35 cellular contexts compared by ENCODE assay signal in the genomic region with DNA sequence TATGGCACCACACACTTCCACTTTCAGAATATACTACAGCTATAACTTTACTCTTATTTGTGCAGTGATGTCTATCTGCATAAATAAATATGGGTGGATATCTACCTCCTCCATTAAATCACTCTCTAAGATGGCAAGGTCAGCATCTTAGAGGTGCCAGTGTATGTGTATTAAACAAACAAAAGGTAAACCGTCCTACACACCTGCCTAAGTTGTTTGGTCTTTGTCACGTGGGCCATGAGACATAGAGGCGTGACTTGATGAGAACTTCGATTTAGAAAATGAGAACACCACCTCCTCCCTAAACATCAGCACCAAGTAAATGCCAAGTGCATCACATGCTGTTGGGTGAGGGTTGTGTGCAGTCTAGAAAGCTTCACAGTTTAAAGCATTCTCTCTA.
"Had no signal": no experiment of that assay in that cellular context is flagged by ENCODE, and none has a peak within 500 bp of the region (broad histone marks: within the 10 kb centered on the region; RNA-seq: fewer than 3 reads in every experiment).

No MANE protein-coding gene starts in this region.

- H3K4me3 Mint-ChIP-seq: activated B cell treated with CpG ODN at 0.5 μM for 24 hours; activated CD4-positive, alpha-beta memory T cell treated with anti-CD3 and anti-CD28 coated beads for 36 hours; activated CD4-positive, alpha-beta T cell treated with anti-CD3 and anti-CD28 coated beads, Interleukin-2, amount 10 ng/mL, durations not matched to agents 24 days and 14 days; activated CD8-positive, alpha-beta T cell treated with anti-CD3 and anti-CD28 coated beads for 36 hours; activated naive CD4-positive, alpha-beta T cell treated with anti-CD3 and anti-CD28 coated beads for 36 hours; activated naive CD8-positive, alpha-beta T cell treated with anti-CD3 and anti-CD28 coated beads for 36 hours; activated T-cell treated with anti-CD3 and anti-CD28 coated beads, Interleukin-2, amount 50 U/mL, for 4 hours; activated T-cell treated with anti-CD3 and anti-CD28 coated beads, Interleukin-2, amount 50 U/mL, for 72 hours; activated T-helper 1 cell treated with anti-CD3 and anti-CD28 coated beads, Interleukin-12 subunit alpha, Interleukin-12 subunit beta, Interleukin-2, Interleukin-4 antibody, amounts not matched to agents 30 ng/mL and 10 ng/mL and 1 ng/mL, durations not matched to agents 14 hours and 24 hours and 36 hours; activated T-helper 17 cell treated with anti-CD3 and anti-CD28 coated beads, Interleukin-2, amount 50 U/mL, for 72 hours; T-helper 1 cell treated with Interleukin-12 subunit alpha and Interleukin-12 subunit beta and Interleukin-4 antibody, amounts not matched to agents 30 μg/mL and 1 μg/mL, for 36 hours; T-helper 2 cell treated with Interferon-gamma antibody and Interleukin-4, amounts not matched to agents 5 μg/mL and 100 μg/mL, for 36 hours had no signal

- H3K27me3 ChIP-seq: adrenal gland, body of pancreas, brain microvascular endothelial cell, breast epithelium had no signal

- H3K4me1 Mint-ChIP-seq: activated B cell treated with CpG ODN at 0.5 μM for 24 hours; activated CD4-positive, alpha-beta T cell treated with anti-CD3 and anti-CD28 coated beads, Interleukin-2, amount 10 ng/mL, durations not matched to agents 24 days and 14 days; activated naive CD8-positive, alpha-beta T cell treated with anti-CD3 and anti-CD28 coated beads for 36 hours; activated T-helper 17 cell treated with anti-CD3 and anti-CD28 coated beads, Interleukin-2, amount 50 U/mL, for 72 hours had no signal

- H3K9me3 ChIP-seq: adrenal gland, body of pancreas, breast epithelium had no signal

- H3K4me1 ChIP-seq: adrenal gland, body of pancreas, breast epithelium had no signal

- H3K9me3 Mint-ChIP-seq: activated CD4-positive, alpha-beta T cell treated with anti-CD3 and anti-CD28 coated beads, Interleukin-2, amount 10 ng/mL, durations not matched to agents 24 days and 14 days; activated CD8-positive, alpha-beta T cell treated with anti-CD3 and anti-CD28 coated beads for 36 hours; activated naive CD4-positive, alpha-beta T cell treated with anti-CD3 and anti-CD28 coated beads for 36 hours; activated T-cell treated with anti-CD3 and anti-CD28 coated beads, Interleukin-2, amount 50 U/mL, for 4 hours; activated T-helper 1 cell treated with anti-CD3 and anti-CD28 coated beads, Interleukin-12 subunit alpha, Interleukin-12 subunit beta, Interleukin-2, Interleukin-4 antibody, amounts not matched to agents 30 ng/mL and 10 ng/mL and 1 ng/mL, durations not matched to agents 14 hours and 24 hours and 36 hours; activated T-helper 17 cell treated with anti-CD3 and anti-CD28 coated beads, Interleukin-2, amount 50 U/mL, for 72 hours had no signal

- H3K27me3 Mint-ChIP-seq: activated B cell treated with CpG ODN at 0.5 μM for 24 hours; activated CD4-positive, alpha-beta memory T cell treated with anti-CD3 and anti-CD28 coated beads for 36 hours; activated CD4-positive, alpha-beta T cell treated with anti-CD3 and anti-CD28 coated beads, Interleukin-2, amount 10 ng/mL, durations not matched to agents 24 days and 14 days; activated CD8-positive, alpha-beta T cell treated with anti-CD3 and anti-CD28 coated beads for 36 hours; activated naive CD8-positive, alpha-beta T cell treated with anti-CD3 and anti-CD28 coated beads for 36 hours; activated T-helper 17 cell treated with anti-CD3 and anti-CD28 coated beads, Interleukin-2, amount 50 U/mL, for 72 hours had no signal

- DNase-seq: activated B cell treated with CpG ODN at 0.5 μM for 24 hours; activated CD4-positive, alpha-beta memory T cell treated with anti-CD3 and anti-CD28 coated beads for 36 hours; activated CD4-positive, alpha-beta T cell treated with anti-CD3 and anti-CD28 coated beads for 4 hours; activated CD4-positive, alpha-beta T cell treated with anti-CD3 and anti-CD28 coated beads, Interleukin-2, amount 10 ng/mL, durations not matched to agents 24 days and 14 days; activated CD4-positive, alpha-beta T cell treated with anti-CD3 and anti-CD28 coated beads, Interleukin-2, amount 50 U/mL, for 1 hour; activated CD4-positive, alpha-beta T cell treated with anti-CD3 and anti-CD28 coated beads, Interleukin-2, amount 50 U/mL, for 4 hours; activated CD4-positive, CD25-positive, alpha-beta regulatory T cell treated with anti-CD3 and anti-CD28 coated beads, Interleukin-2, amount 50 U/mL, for 72 hours; activated CD8-positive, alpha-beta memory T cell treated with anti-CD3 and anti-CD28 coated beads, Interleukin-2, amount 50 U/mL, for 4 hours; activated CD8-positive, alpha-beta T cell treated with anti-CD3 and anti-CD28 coated beads for 36 hours; activated effector memory CD4-positive, alpha-beta T cell treated with anti-CD3 and anti-CD28 coated beads, Interleukin-2, amount 50 U/mL, for 16 hours; activated gamma-delta T cell treated with Interleukin-2 at 50 U/mL for 16 hours; activated naive CD4-positive, alpha-beta T cell; activated naive CD4-positive, alpha-beta T cell treated with anti-CD3 and anti-CD28 coated beads for 36 hours; activated naive CD4-positive, alpha-beta T cell treated with anti-CD3 and anti-CD28 coated beads, Interleukin-2, amount 50 U/mL, for 16 hours; activated naive CD8-positive, alpha-beta T cell treated with anti-CD3 and anti-CD28 coated beads for 36 hours; activated T-cell treated with anti-CD3 and anti-CD28 coated beads for 4 hours; activated T-cell treated with anti-CD3 and anti-CD28 coated beads, Interleukin-2, amount 50 U/mL, for 1 hour; activated T-cell treated with anti-CD3 and anti-CD28 coated beads, Interleukin-2, amount 50 U/mL, for 4 hours; activated T-cell treated with anti-CD3 and anti-CD28 coated beads, Interleukin-2, amount 50 U/mL, for 72 hours; adrenal gland; amniotic stem cell; aorta; body of pancreas; brain microvascular endothelial cell; central memory CD4-positive, alpha-beta T cell; T-helper 1 cell; T-helper 2 cell; T-helper 9 cell had no signal

- H3K4me3 ChIP-seq: adrenal gland, body of pancreas, breast epithelium had no signal

- H3K27ac Mint-ChIP-seq: activated B cell treated with CpG ODN at 0.5 μM for 24 hours; activated CD4-positive, alpha-beta memory T cell treated with anti-CD3 and anti-CD28 coated beads for 36 hours; activated CD4-positive, alpha-beta T cell treated with anti-CD3 and anti-CD28 coated beads, Interleukin-2, amount 10 ng/mL, durations not matched to agents 24 days and 14 days; activated CD8-positive, alpha-beta T cell treated with anti-CD3 and anti-CD28 coated beads for 36 hours; activated naive CD4-positive, alpha-beta T cell treated with anti-CD3 and anti-CD28 coated beads for 36 hours; activated naive CD4-positive, alpha-beta T cell treated with anti-CD3 and anti-CD28 coated beads, Interleukin-2, amount 50 U/mL, for 72 hours; activated naive CD8-positive, alpha-beta T cell treated with anti-CD3 and anti-CD28 coated beads for 36 hours; activated T-cell treated with anti-CD3 and anti-CD28 coated beads, Interleukin-2, amount 50 U/mL, for 72 hours; activated T-helper 1 cell treated with anti-CD3 and anti-CD28 coated beads, Interleukin-12 subunit alpha, Interleukin-12 subunit beta, Interleukin-2, Interleukin-4 antibody, amounts not matched to agents 30 ng/mL and 10 ng/mL and 1 ng/mL, durations not matched to agents 14 hours and 24 hours and 36 hours; activated T-helper 17 cell treated with anti-CD3 and anti-CD28 coated beads, Interleukin-2, amount 50 U/mL, for 72 hours; T-helper 1 cell treated with Interleukin-12 subunit alpha and Interleukin-12 subunit beta and Interleukin-4 antibody, amounts not matched to agents 30 μg/mL and 1 μg/mL, for 36 hours; T-helper 2 cell treated with Interferon-gamma antibody and Interleukin-4, amounts not matched to agents 5 μg/mL and 100 μg/mL, for 36 hours had no signal

- H3K36me3 Mint-ChIP-seq: activated CD4-positive, alpha-beta memory T cell treated with anti-CD3 and anti-CD28 coated beads for 36 hours; activated naive CD4-positive, alpha-beta T cell treated with anti-CD3 and anti-CD28 coated beads, Interleukin-2, amount 50 U/mL, for 72 hours; activated naive CD8-positive, alpha-beta T cell treated with anti-CD3 and anti-CD28 coated beads for 36 hours had no signal

- H3K27ac ChIP-seq: adrenal gland, body of pancreas, brain microvascular endothelial cell, breast epithelium, VCaP had no signal

- ATAC-seq: activated CD8-positive, alpha-beta T cell treated with anti-CD3 and anti-CD28 coated beads for 36 hours; activated naive CD4-positive, alpha-beta T cell treated with anti-CD3 and anti-CD28 coated beads, Interleukin-2, amount 50 U/mL, for 72 hours; activated T-cell treated with anti-CD3 and anti-CD28 coated beads, Interleukin-2, amount 50 U/mL, for 4 hours; activated T-cell treated with anti-CD3 and anti-CD28 coated beads, Interleukin-2, amount 50 U/mL, for 72 hours; activated T-helper 17 cell treated with anti-CD3 and anti-CD28 coated beads, Interleukin-2, amount 50 U/mL, for 72 hours; body of pancreas had no signal

- H3K36me3 ChIP-seq: adrenal gland, brain microvascular endothelial cell, breast epithelium had no signal
